ENCODE assay signal across 8 cellular contexts in the genomic region with DNA sequence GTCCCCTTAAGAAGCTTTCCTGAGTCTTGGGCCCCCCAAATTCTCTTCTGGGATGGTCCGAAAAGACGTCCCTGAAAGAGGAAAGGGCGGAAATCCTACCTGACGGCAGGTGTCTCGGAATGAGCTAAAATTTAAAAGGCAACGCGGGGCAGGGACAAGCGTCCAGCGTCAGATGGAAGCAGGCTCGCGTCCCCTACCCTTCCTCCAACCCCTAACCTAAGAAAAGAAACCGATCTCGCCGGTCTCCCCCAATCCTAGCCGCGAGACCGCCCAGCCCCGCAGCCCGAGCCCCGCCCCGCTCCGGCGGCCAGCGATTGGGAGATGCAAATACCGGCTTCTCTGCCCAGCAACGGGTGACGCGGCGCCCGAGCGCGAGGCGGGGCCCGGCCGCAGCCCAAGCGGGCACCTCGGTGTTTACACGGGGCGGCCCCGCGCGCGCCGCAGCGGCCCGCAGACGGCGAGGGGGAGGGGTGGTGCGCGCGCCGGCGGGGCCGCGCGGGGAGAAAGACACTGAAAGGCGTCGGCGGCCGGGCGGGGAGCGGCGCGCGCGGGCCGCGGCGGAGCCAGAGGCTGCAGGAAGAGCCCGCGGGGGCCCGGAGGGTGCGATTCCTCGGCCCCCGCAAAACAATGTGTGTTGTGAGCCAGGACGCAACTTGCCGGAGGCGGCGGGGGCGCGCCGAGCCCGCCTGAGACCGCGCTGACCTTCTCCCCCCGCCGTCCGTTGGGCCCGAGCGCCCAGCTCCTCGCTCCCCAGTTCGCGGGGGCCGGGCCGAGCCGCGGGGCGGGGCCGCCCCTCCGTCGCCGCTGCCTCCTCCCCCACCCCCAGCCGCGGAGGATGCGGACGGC. TPM values are rescaled to one million over a fixed set of nuclear protein-coding genes. Genes with fewer than 3 reads are reported as not detected.
DNase-seq lines count a peak whose midpoint lies in the region; ATAC-seq and TF ChIP-seq lines count a peak whose summit lies in the region.

A gene (plus strand): TSS at position 510 of the 846 bp plus-strand sequence. CDS start 373 bp downstream, outside the sequence.

- CTCF ChIA-PET in GM10248 (lab: Yijun Ruan, JAX) = interaction anchor here (0.8 to 1.5 kb wide), 5 partner anchors 15 to 29 kb away, joined by 3 to 6 read pairs (median 5); no protein-coding TSS in a partner anchor

- H3K4me3 ChIP-seq in suprapubic skin = peak within 1 kb of the TSS; percentile 81

- no peaks in the 10 kb centered on the region for H3K27me3 ChIP-seq in suprapubic skin

- WGBS in suprapubic skin = under 1% methylated on average over 25 of the region's 106 CpGs

- TF ChIP-seq POLR2A in suprapubic skin (IDR thresholded peaks at IDR 0.05) = peak in 1 of 2 donors; percentile 11

- DNase-seq in GM10248 (ENCODE audit: extremely low spot score) (peak; percentile 95), NCI-H1048 (lab: John Stamatoyannopoulos, UW) (peak; percentile 73), SK-N-DZ (ENCODE audit: low spot score) (peak; percentile 94), germinal center (ENCODE audit: low spot score) (peak; percentile 93), nucleus accumbens (lab: John Stamatoyannopoulos, UW) (peak; percentile 68 to 100 (median 94)), suprapubic skin (ENCODE audit: low spot score in 2 of 2) (peak; percentile 98)
- DNase-seq in activated naive CD4-positive, alpha-beta T cell treated with anti-CD3 and anti-CD28 coated beads, Interleukin-2, amount 50 U/mL, for 16 hours = peak; percentile 99

- TF ChIP-seq CTCF in GM10248 (IDR thresholded peaks at IDR 0.05; ENCODE audit: control extremely low read depth, extremely low read depth, low read depth, missing control alignments) (no peak), suprapubic skin (IDR thresholded peaks at IDR 0.05) (no peak)

- H3K27ac ChIP-seq in suprapubic skin = peak within 1 kb of the TSS; percentile 93

- TF ChIP-seq EP300 in suprapubic skin (IDR thresholded peaks at IDR 0.05) = no peak

- peak; percentile 81 for ATAC-seq in HG02588 (IDR thresholded peaks at IDR 0.05; ENCODE audit: unreplicated experiment)

- no peaks in the 10 kb centered on the region for H3K36me3 ChIP-seq in suprapubic skin

- POLR2A ChIA-PET in GM10248 (lab: Yijun Ruan, JAX) = interaction anchor here (1.3 kb wide), 1 partner anchor 109 kb away, joined by 3 read pairs; no protein-coding TSS in a partner anchor

- H3K4me1 ChIP-seq in suprapubic skin = peaks cover 52% of the 10 kb centered on the region

- no peaks in the 10 kb centered on the region for H3K9me3 ChIP-seq in suprapubic skin

RNA-seq across cellular contexts. Expression of the gene that starts here (rescaled TPM):
- 17.4 and 22.3 TPM in 2 replicates for polyA plus RNA-seq in SK-N-DZ (2014; cell fraction: cytosol; rRNA removed)
- 24.7 and 43.1 TPM in 2 replicates for polyA plus RNA-seq in SK-N-DZ (2014; cell fraction: nucleus; rRNA removed)
- total RNA-seq in suprapubic skin = 1 to 10 TPM; 5.4 to 6.5 (median 5.9) TPM

Comparison
In these comparisons a context has a peak if more than half of its experiments do, and no peak if none do; other contexts are left out.
1. Peak in every context shown above with its lines: DNase-seq, ATAC-seq, H3K4me3 ChIP-seq and H3K27ac ChIP-seq.